In genomic region chr11:130106381-130106780, GRCh38 we compare ENCODE assay signal across 1 cellular context.
TF ChIP-seq lines count a peak whose summit lies in the region.

No MANE protein-coding gene starts in this region.

TF ChIP-seq in WTC11, 78 proteins besides CTCF, POLR2A, EP300 and RAD21 (continued from another document):
- TF ChIP-seq ZNF138 (CRISPR knock-in tag; conservative IDR thresholded peaks at IDR 0.05) = no peak
- no peak for TF ChIP-seq ELF4 (CRISPR knock-in tag; IDR thresholded peaks at IDR 0.05; ENCODE audit: low read depth)
- no peak for TF ChIP-seq ZBTB21 (CRISPR knock-in tag; IDR thresholded peaks at IDR 0.05; ENCODE audit: borderline replicate concordance)
- TF ChIP-seq STAT6 (CRISPR knock-in tag; conservative IDR thresholded peaks at IDR 0.05; ENCODE audit: low read depth) = no peak
- TF ChIP-seq ZNF232 (CRISPR knock-in tag; IDR thresholded peaks at IDR 0.05) = no peak
- no peak for TF ChIP-seq JAZF1 (CRISPR knock-in tag; IDR thresholded peaks at IDR 0.05)
- no peak for TF ChIP-seq TCF7 (CRISPR knock-in tag; IDR thresholded peaks at IDR 0.05; ENCODE audit: low read depth)
TF ChIP-seq in WTC11: peak in this region for 0.
